ENCODE assay signal across 1 cellular context in the genomic region with DNA sequence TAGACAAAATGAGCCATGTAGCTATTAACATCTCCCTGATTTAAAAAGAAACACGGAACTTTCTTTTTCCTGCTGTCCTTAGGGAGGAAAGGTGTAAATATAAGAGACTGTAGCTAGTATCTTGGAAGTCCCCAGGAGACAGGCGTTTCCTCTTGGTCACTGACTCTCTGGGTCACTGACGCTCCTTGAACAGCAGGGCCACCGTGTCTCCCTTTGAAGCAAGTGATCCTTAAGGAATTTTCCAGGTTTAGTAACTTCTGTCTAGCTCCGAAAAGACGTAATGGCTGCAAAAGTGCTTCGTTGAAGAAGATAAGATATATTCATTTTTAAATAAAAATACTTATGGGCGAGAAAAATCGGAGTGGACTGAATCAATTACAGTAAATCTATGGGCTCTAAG.
TF ChIP-seq lines count a peak whose summit lies in the region.

No MANE protein-coding gene starts in this region.

TF ChIP-seq in IMR-90, 13 proteins besides CTCF, POLR2A, EP300 and RAD21:
- TF ChIP-seq CHD1 (IDR thresholded peaks at IDR 0.05; ENCODE audit: low read depth, low read length) = no peak
- TF ChIP-seq NFE2L2 (IDR thresholded peaks at IDR 0.05; ENCODE audit: low read depth, low read length) = no peak
- TF ChIP-seq MXI1 (IDR thresholded peaks at IDR 0.05; ENCODE audit: borderline replicate concordance, low read depth, low read length) = no peak
- no peak for TF ChIP-seq SMC3 (IDR thresholded peaks at IDR 0.05; ENCODE audit: low read depth, low read length)
- TF ChIP-seq RFX5 (IDR thresholded peaks at IDR 0.05; ENCODE audit: low read depth, low read length) = no peak
- no peak for TF ChIP-seq MAZ (IDR thresholded peaks at IDR 0.05; ENCODE audit: borderline replicate concordance, low read depth, low read length)
- TF ChIP-seq RCOR1 (IDR thresholded peaks at IDR 0.05; ENCODE audit: insufficient replicate concordance, low read length) = no peak
- TF ChIP-seq MAFK (IDR thresholded peaks at IDR 0.05; ENCODE audit: low read depth, low read length) = no peak
- no peak for TF ChIP-seq FOS (IDR thresholded peaks at IDR 0.05; ENCODE audit: low read depth, low read length)
- TF ChIP-seq, protein P1, sequence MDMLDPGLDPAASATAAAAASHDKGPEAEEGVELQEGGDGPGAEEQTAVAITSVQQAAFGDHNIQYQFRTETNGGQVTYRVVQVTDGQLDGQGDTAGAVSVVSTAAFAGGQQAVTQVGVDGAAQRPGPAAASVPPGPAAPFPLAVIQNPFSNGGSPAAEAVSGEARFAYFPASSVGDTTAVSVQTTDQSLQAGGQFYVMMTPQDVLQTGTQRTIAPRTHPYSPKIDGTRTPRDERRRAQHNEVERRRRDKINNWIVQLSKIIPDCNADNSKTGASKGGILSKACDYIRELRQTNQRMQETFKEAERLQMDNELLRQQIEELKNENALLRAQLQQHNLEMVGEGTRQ (IDR thresholded peaks at IDR 0.05; ENCODE audit: low read depth, low read length) = no peak
- TF ChIP-seq BHLHE40 (IDR thresholded peaks at IDR 0.05; ENCODE audit: low read depth, low read length) = no peak
- TF ChIP-seq, protein P2, sequence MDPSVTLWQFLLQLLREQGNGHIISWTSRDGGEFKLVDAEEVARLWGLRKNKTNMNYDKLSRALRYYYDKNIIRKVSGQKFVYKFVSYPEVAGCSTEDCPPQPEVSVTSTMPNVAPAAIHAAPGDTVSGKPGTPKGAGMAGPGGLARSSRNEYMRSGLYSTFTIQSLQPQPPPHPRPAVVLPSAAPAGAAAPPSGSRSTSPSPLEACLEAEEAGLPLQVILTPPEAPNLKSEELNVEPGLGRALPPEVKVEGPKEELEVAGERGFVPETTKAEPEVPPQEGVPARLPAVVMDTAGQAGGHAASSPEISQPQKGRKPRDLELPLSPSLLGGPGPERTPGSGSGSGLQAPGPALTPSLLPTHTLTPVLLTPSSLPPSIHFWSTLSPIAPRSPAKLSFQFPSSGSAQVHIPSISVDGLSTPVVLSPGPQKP (IDR thresholded peaks at IDR 0.05; ENCODE audit: borderline replicate concordance, low read depth, low read length) = no peak
- TF ChIP-seq CEBPB (IDR thresholded peaks at IDR 0.05; ENCODE audit: low read depth, low read length) = no peak
